9 cellular contexts compared by ENCODE assay signal in genomic region chr2:216371756-216372702, GRCh38. TPM values are rescaled to one million over a fixed set of nuclear protein-coding genes. Genes with fewer than 3 reads are reported as not detected.
DNase-seq lines count a peak whose midpoint lies in the region; ATAC-seq and TF ChIP-seq lines count a peak whose summit lies in the region.
"Had no signal": no experiment of that assay in that cellular context is flagged by ENCODE, and none has a peak within 500 bp of the region (broad histone marks: within the 10 kb centered on the region; RNA-seq: fewer than 3 reads in every experiment).

Gene MARCHF4 (minus strand): TSS chr2:216372483. CDS start chr2:216370260, 2,223 bp downstream.

- no peak within 1 kb of the TSS for H3K27ac Mint-ChIP-seq in CD14-positive monocyte

- no peak within 1 kb of the TSS for H3K27ac ChIP-seq in spleen

- peak within 1 kb of the TSS in 1 of 2 donors; percentile 79 for H3K4me3 Mint-ChIP-seq in CD14-positive monocyte

- H3K27me3 ChIP-seq in spleen (replicated peaks in 1 of 7), result peaks cover 0 to 87% (median 46%) of the 10 kb centered on the region in 7 donors

- peaks cover 5% of the 10 kb centered on the region for H3K4me1 Mint-ChIP-seq in CD14-positive monocyte

- 2 to 4% (median 2%) methylated on average over 52 to 60 of the region's 60 CpGs for WGBS in spleen, 5 donors

- H3K9me3 Mint-ChIP-seq in CD14-positive monocyte, result peaks cover 0 to 19% (median 11%) of the 10 kb centered on the region in 7 donors

- H3K4me1 ChIP-seq in spleen, result peaks cover 8 to 18% (median 17%) of the 10 kb centered on the region in 6 donors

- peaks cover 47 to 75% (median 61%) of the 10 kb centered on the region in 3 donors for H3K27me3 Mint-ChIP-seq in CD14-positive monocyte (ENCODE audit: low read depth in 3 of 3)

- no peaks in the 10 kb centered on the region for H3K36me3 ChIP-seq in spleen

- DNase-seq in GM04504 (ENCODE audit: low read depth) (peak; percentile 79), NCI-H2081 (lab: John Stamatoyannopoulos, UW) (peak; percentile 80 to 89), cerebellar cortex (ENCODE audit: low spot score) (peak; percentile 20), inferior parietal cortex (ENCODE audit: extremely low spot score) (peak; percentile 49), spleen (peak; percentile 86), CD14-positive monocyte (ENCODE audit: low spot score) (no peak)
- peak; percentile 42 to 50 for DNase-seq in activated CD4-positive, alpha-beta T cell treated with anti-CD3 and anti-CD28 coated beads for 4 hours

- intact Hi-C loops in spleen (cut with DNase I; ENCODE audit: low total_unique reads) (no loop called here), CD14-positive monocyte (cut with micrococcal nuclease) (no loop called here)

- H3K36me3 Mint-ChIP-seq in CD14-positive monocyte, result peaks cover 0 to 3% of the 10 kb centered on the region in 2 donors

- TF ChIP-seq CTCF in spleen (IDR thresholded peaks at IDR 0.05 in 8 of 11, conservative IDR thresholded peaks at IDR 0.05 in 3 of 11), result no peak
- no peak for TF ChIP-seq CTCF in CD14-positive monocyte (IDR thresholded peaks at IDR 0.05)

- H3K9me3 ChIP-seq in spleen, result no peaks in the 10 kb centered on the region

- no peak for TF ChIP-seq POLR2A in spleen (IDR thresholded peaks at IDR 0.05)

- ATAC-seq in HG03139 (IDR thresholded peaks at IDR 0.05; ENCODE audit: unreplicated experiment), result no peak

- peak within 1 kb of the TSS in 4 of 8 donors; percentile 14 to 50 (median 20) for H3K4me3 ChIP-seq in spleen

RNA-seq across cellular contexts. Expression of gene MARCHF4, which starts in this region (rescaled TPM):
- not detected for total RNA-seq in spleen
- polyA plus RNA-seq in spleen (not detected), CD14-positive monocyte (not detected)
- total RNA-seq: activated CD8-positive, alpha-beta memory T cell treated with anti-CD3 and anti-CD28 coated beads for 36 hours had no signal

Comparison
In these comparisons a context has a peak if more than half of its experiments do, and no peak if none do; other contexts are left out.
1. Peak in DNase-seq in spleen; RNA of the gene not detected or under 1 TPM.